ENCODE assay signal across 19 cellular contexts in genomic region chr16:16032271-16032979, GRCh38.
DNase-seq lines count a peak whose midpoint lies in the region; ATAC-seq, FAIRE-seq and TF ChIP-seq lines count a peak whose summit lies in the region.
"Had no signal": no experiment of that assay in that cellular context is flagged by ENCODE, and none has a peak within 500 bp of the region (broad histone marks: within the 10 kb centered on the region; RNA-seq: fewer than 3 reads in every experiment).

No MANE protein-coding gene starts in this region.

- no peak overlapping the region for H3K56ac ChIP-seq in mesendoderm (ENCODE audit: low read length)

- H3K9me3 ChIP-seq in HepG2 (ENCODE audit: low read length): no peaks in the 10 kb centered on the region
- H3K9me3 ChIP-seq in right lobe of liver: no peaks in the 10 kb centered on the region
- H3K9me3 ChIP-seq in Loucy (ENCODE audit: insufficient read depth, low read depth, low read length): no peaks in the 10 kb centered on the region
- H3K9me3 ChIP-seq in effector memory CD4-positive, alpha-beta T cell (ENCODE audit: control insufficient read depth, low read length): no peaks in the 10 kb centered on the region
- no peaks in the 10 kb centered on the region for H3K9me3 ChIP-seq in adrenal gland (replicated peaks in 1 of 3)
- H3K9me3 ChIP-seq: gastroesophageal sphincter, tibial nerve had no signal

- H2BK120ac ChIP-seq in mesendoderm (ENCODE audit: low read depth, low read length): no peak overlapping the region

- POLR2A ChIA-PET in HepG2 (lab: Yijun Ruan, JAX): interaction anchor here (2.6 kb wide), 1 partner anchor 10 kb away, joined by 7 read pairs; no protein-coding TSS in a partner anchor

- H2BK15ac ChIP-seq in mesendoderm (replicated peaks; ENCODE audit: low read depth): no peak overlapping the region

- no peaks in the 10 kb centered on the region for H3F3A ChIP-seq in Loucy (ENCODE audit: low read depth)

- intact Hi-C loops in HepG2 (cut with micrococcal nuclease; ENCODE audit: unreplicated experiment): no loop called here
- intact Hi-C loops in right lobe of liver (cut with DNase I): no loop called here
- intact Hi-C loops in adrenal gland (cut with DNase I): no loop called here

- H3K4me3 ChIP-seq in HepG2 (replicated peaks in 1 of 3; ENCODE audit: insufficient read depth in 1 of 3, low read depth in 2 of 3, low read length in 3 of 3) (no peak overlapping the region), right lobe of liver (no peak overlapping the region), Loucy (ENCODE audit: low read length, poor library complexity, severe bottlenecking) (no peak overlapping the region), adrenal gland (no peak overlapping the region), foreskin fibroblast (ENCODE audit: low read depth in 1 of 2, low read length in 2 of 2) (no peak overlapping the region), mesendoderm (ENCODE audit: low read length) (no peak overlapping the region)
- no peak overlapping the region for H3K4me3 ChIP-seq in effector memory CD4-positive, alpha-beta T cell (ENCODE audit: insufficient read depth, low read depth, low read length, poor library complexity, severe bottlenecking)
- H3K4me3 ChIP-seq: gastroesophageal sphincter, PC-9, tibial nerve had no signal

- H3K4me1 ChIP-seq in HepG2 (ENCODE audit: insufficient read depth, low read length) (no peaks in the 10 kb centered on the region), right lobe of liver (peaks cover 0 to 10% (median 0%) of the 10 kb centered on the region in 4 donors), Loucy (ENCODE audit: insufficient read depth, low read length, poor library complexity, severe bottlenecking) (peaks cover 19% of the 10 kb centered on the region), adrenal gland (replicated peaks in 1 of 2) (peaks cover 6 to 23% of the 10 kb centered on the region in 2 donors), mesendoderm (ENCODE audit: control insufficient read depth, low read depth, low read length) (no peaks in the 10 kb centered on the region)
- H3K4me1 ChIP-seq in effector memory CD4-positive, alpha-beta T cell (ENCODE audit: control insufficient read depth, insufficient read depth, low read length, poor library complexity, severe bottlenecking): peaks cover 10% of the 10 kb centered on the region

- H4K5ac ChIP-seq in mesendoderm (ENCODE audit: low read length): no peak overlapping the region

- H3K23ac ChIP-seq in mesendoderm (ENCODE audit: low read length): no peak overlapping the region

- whole genome bisulfite sequencing in HepG2 (ENCODE audit: low lambda C conversion rate): 77% methylated on average over 5 of the region's 5 CpGs
- WGBS in right lobe of liver (ENCODE audit: insufficient coverage, low coverage, low lambda C conversion rate, missing lambda C conversion rate): 71% methylated on average over 5 of the region's 5 CpGs
- 76 to 95% (median 83%) methylated on average over 5 of the region's 5 CpGs for WGBS in adrenal gland, 4 donors
- WGBS in mesendoderm (ENCODE audit: extremely low coverage, insufficient coverage, low lambda C conversion rate): no CpG with 5 or more reads among the region's 5 CpGs

- TF ChIP-seq RAD21 in HepG2 (CRISPR knock-in tag; IDR thresholded peaks at IDR 0.05): no peak

- ATAC-seq in HepG2 (no peak), right lobe of liver (no peak)
- ATAC-seq: gastroesophageal sphincter had no signal

- H3K18ac ChIP-seq in mesendoderm (ENCODE audit: low read length): no peak overlapping the region

- H3K4ac ChIP-seq in mesendoderm (ENCODE audit: low read depth, low read length): no peak overlapping the region

- BruUV-seq in HepG2 (replicated peaks; lab: Mats Ljungman, UMichigan): no TSS peak

- H3K27ac ChIP-seq in HepG2 (ENCODE audit: extremely low read length, insufficient read depth, low read length) (no peak overlapping the region), right lobe of liver (no peak overlapping the region), adrenal gland (no peak overlapping the region), mesendoderm (ENCODE audit: low read depth, low read length) (no peak overlapping the region)
- H3K27ac ChIP-seq in effector memory CD4-positive, alpha-beta T cell (ENCODE audit: insufficient read depth, low read length, poor library complexity, severe bottlenecking): peak overlapping the region; percentile 12
- H3K27ac ChIP-seq: PC-9, tibial nerve, WERI-Rb-1 had no signal

- TF ChIP-seq EP300 in HepG2 (IDR thresholded peaks at IDR 0.05; ENCODE audit: low read depth in 2 of 2, low read length in 2 of 2) (no peak), HepG2 (CRISPR knock-in tag; IDR thresholded peaks at IDR 0.05; ENCODE audit: borderline replicate concordance) (no peak)

- no peaks in the 10 kb centered on the region for H3K9me2 ChIP-seq in Loucy (replicated peaks; ENCODE audit: low read depth, low read length)

- in situ Hi-C loops in HepG2 (cut with HindIII; ENCODE audit: extremely low pct_ligation_motif_present, low pct_unique_long_range_greater_than_20kb): no loop called here

- no peak for FAIRE-seq in HepG2 (lab: Jason Lieb, UNC)

- peaks cover 4% of the 10 kb centered on the region for H3K79me1 ChIP-seq in mesendoderm (ENCODE audit: low read length)

- H3K36me3 ChIP-seq in HepG2 (replicated peaks in 1 of 2; ENCODE audit: control insufficient read depth in 1 of 2, insufficient read depth in 2 of 2, low read length in 2 of 2) (peaks cover 30 to 69% of the 10 kb centered on the region in 2 experiments), right lobe of liver (no peaks in the 10 kb centered on the region), Loucy (ENCODE audit: insufficient read depth, low read length) (peaks cover 39% of the 10 kb centered on the region; the same call in 1 of the 2 replicates), adrenal gland (replicated peaks in 1 of 2) (peaks cover 0 to 24% of the 10 kb centered on the region in 2 donors), mesendoderm (ENCODE audit: control insufficient read depth, insufficient read depth, low read length) (peaks cover 4% of the 10 kb centered on the region)
- peaks cover 32% of the 10 kb centered on the region for H3K36me3 ChIP-seq in effector memory CD4-positive, alpha-beta T cell (ENCODE audit: control insufficient read depth, insufficient read depth, low read length)

- TF ChIP-seq POLR2A in HepG2 (IDR thresholded peaks at IDR 0.05; ENCODE audit: insufficient read depth in 1 of 2, low read depth in 2 of 2, low read length in 2 of 2): no peak
- TF ChIP-seq POLR2A in right lobe of liver (IDR thresholded peaks at IDR 0.05): no peak
- TF ChIP-seq POLR2A in adrenal gland (IDR thresholded peaks at IDR 0.05): no peak

- H3K79me2 ChIP-seq in HepG2 (ENCODE audit: insufficient read depth, low read length) (no peaks in the 10 kb centered on the region), Loucy (ENCODE audit: insufficient read depth, low read length) (no peaks in the 10 kb centered on the region), mesendoderm (ENCODE audit: control insufficient read depth, insufficient read depth, low read length) (no peaks in the 10 kb centered on the region)

- no peak for DNase-seq in HepG2 (ENCODE audit: low spot score)
- no peak for DNase-seq in right lobe of liver
- DNase-seq in effector memory CD4-positive, alpha-beta T cell: no peak
- DNase-seq in adrenal gland: no peak
- DNase-seq in foreskin fibroblast: no peak
- DNase-seq in mesendoderm: no peak
- DNase-seq: Calu3; NCI-H1105; NCI-H2081; NCI-H446; PC-9; posterior cingulate gyrus; SIG-M5; stimulated activated CD4-positive, alpha-beta T cell treated with anti-CD3 and anti-CD28 coated beads, Interleukin-1b, Interleukin-23, amount 100 ng/mL, for 48 hours; stimulated activated naive CD4-positive, alpha-beta T cell treated with Interleukin-2 at 50 U/mL for 16 hours; WERI-Rb-1 had no signal

- H4K20me1 ChIP-seq in HepG2 (ENCODE audit: insufficient read depth, low read length) (no peaks in the 10 kb centered on the region), Loucy (ENCODE audit: insufficient read depth, low read length, poor library complexity, severe bottlenecking) (no peaks in the 10 kb centered on the region)

- H2AFZ ChIP-seq in HepG2 (ENCODE audit: low read length): no peak overlapping the region
- H2AFZ ChIP-seq in Loucy (ENCODE audit: low read length): no peak overlapping the region
- H2AFZ ChIP-seq: PC-9 had no signal

- no peak for TF ChIP-seq CTCF in HepG2 (CRISPR knock-in tag; IDR thresholded peaks at IDR 0.05)
- TF ChIP-seq CTCF in right lobe of liver (IDR thresholded peaks at IDR 0.05): no peak
- no peak for TF ChIP-seq CTCF in Loucy (conservative IDR thresholded peaks at IDR 0.05; ENCODE audit: low read length)
- TF ChIP-seq CTCF in adrenal gland (IDR thresholded peaks at IDR 0.05): no peak
- TF ChIP-seq CTCF in foreskin fibroblast (IDR thresholded peaks at IDR 0.05; ENCODE audit: low read depth, low read length): no peak

- H3K27me3 ChIP-seq in HepG2 (ENCODE audit: control insufficient read depth in 1 of 2, insufficient read depth in 2 of 2, low read length in 2 of 2) (no peaks in the 10 kb centered on the region), right lobe of liver (no peaks in the 10 kb centered on the region), Loucy (ENCODE audit: insufficient read depth, low read length, poor library complexity, severe bottlenecking) (no peaks in the 10 kb centered on the region), adrenal gland (no peaks in the 10 kb centered on the region), mesendoderm (ENCODE audit: insufficient read depth, low read length, poor library complexity) (no peaks in the 10 kb centered on the region)
- no peaks in the 10 kb centered on the region for H3K27me3 ChIP-seq in effector memory CD4-positive, alpha-beta T cell (replicated peaks; ENCODE audit: control insufficient read depth, insufficient read depth, low read length, poor library complexity, severe bottlenecking)
- H3K27me3 ChIP-seq: gastroesophageal sphincter, tibial nerve had no signal

- H4K8ac ChIP-seq in mesendoderm (ENCODE audit: low read depth, low read length): no peak overlapping the region

- H3K4me2 ChIP-seq in HepG2 (ENCODE audit: low read depth, low read length): no peak overlapping the region
- peak overlapping the region; percentile 71 for H3K4me2 ChIP-seq in Loucy (ENCODE audit: low read depth, low read length, poor library complexity, severe bottlenecking)
- no peak overlapping the region for H3K4me2 ChIP-seq in mesendoderm (ENCODE audit: low read length)
- H3K4me2 ChIP-seq: PC-9 had no signal

- no peak overlapping the region for H3K9ac ChIP-seq in HepG2 (ENCODE audit: insufficient read depth, low read depth, low read length)
- no peak overlapping the region for H3K9ac ChIP-seq in Loucy (ENCODE audit: low read depth, low read length, poor library complexity, severe bottlenecking)
- H3K9ac ChIP-seq in mesendoderm (ENCODE audit: low read length): no peak overlapping the region

- H2AK5ac ChIP-seq in mesendoderm (ENCODE audit: low read length): no peak overlapping the region

- CTCF ChIA-PET in HepG2 (lab: Yijun Ruan, JAX; ENCODE audit: low intra/inter-chr PET ratio, low total read pairs): no interaction called here

- H2BK5ac ChIP-seq in mesendoderm (ENCODE audit: low read length): no peak overlapping the region

TF ChIP-seq in HepG2, 621 proteins besides CTCF, POLR2A, EP300 and RAD21:
- TF ChIP-seq ZKSCAN1 (IDR thresholded peaks at IDR 0.05; ENCODE audit: low read length): peak; percentile 89
- TF ChIP-seq KDM1A (CRISPR knock-in tag; IDR thresholded peaks at IDR 0.05): no peak
